ENCODE assay signal across 8 cellular contexts in genomic region chr17:57995076-57995956, GRCh38. TPM values are rescaled to one million over a fixed set of nuclear protein-coding genes. Genes with fewer than 3 reads are reported as not detected.
DNase-seq lines count a peak whose midpoint lies in the region; ATAC-seq and TF ChIP-seq lines count a peak whose summit lies in the region.

No MANE protein-coding gene starts in this region.

- H3K79me2 ChIP-seq in MM.1S (ENCODE audit: low read length) = no peaks in the 10 kb centered on the region

- intact Hi-C loops in CD4-positive, alpha-beta memory T cell (cut with micrococcal nuclease) = loop anchor here (1.0 to 5.0 kb wide), 6 partner anchors 8 to 248 kb away; partner anchors contain the start of genes CCDC182 and CUEDC1
- intact Hi-C loops in head of caudate nucleus (cut with DNase I) = loop anchor here (2.0 to 5.0 kb wide), 2 partner anchors 103 to 133 kb away; no protein-coding TSS in a partner anchor
- intact Hi-C loops in posterior cingulate gyrus (cut with DNase I) = loop anchor here (1.0 to 5.0 kb wide), 2 partner anchors 93 to 137 kb away; no protein-coding TSS in a partner anchor

- H3K4me1 ChIP-seq in CD4-positive, alpha-beta memory T cell (ENCODE audit: insufficient read depth, low read length) = peaks cover 28% of the 10 kb centered on the region
- H3K4me1 ChIP-seq in MM.1S (ENCODE audit: low read length) = peaks cover 23% of the 10 kb centered on the region

- H3K27me3 Mint-ChIP-seq in CD4-positive, alpha-beta memory T cell = no peaks in the 10 kb centered on the region

- no peaks in the 10 kb centered on the region for H3K27me3 ChIP-seq in CD4-positive, alpha-beta memory T cell (ENCODE audit: insufficient read depth, low read length)
- H3K27me3 ChIP-seq in MM.1S (replicated peaks; ENCODE audit: insufficient read depth, low read length) = no peaks in the 10 kb centered on the region

- peaks cover 22 to 47% (median 36%) of the 10 kb centered on the region in 4 donors for H3K4me1 Mint-ChIP-seq in CD4-positive, alpha-beta memory T cell

- H3K4me3 Mint-ChIP-seq in CD4-positive, alpha-beta memory T cell = peak overlapping the region in 4 of 8 donors; percentile 2 to 74 (median 33)

- no peaks in the 10 kb centered on the region for H3K9me3 Mint-ChIP-seq in CD4-positive, alpha-beta memory T cell
- H3K9me3 Mint-ChIP-seq in activated naive CD4-positive, alpha-beta T cell treated with anti-CD3 and anti-CD28 coated beads, Interleukin-2, amount 50 U/mL, for 72 hours = no peaks in the 10 kb centered on the region

- peaks cover 0 to 15% of the 10 kb centered on the region in 2 donors for H3K36me3 Mint-ChIP-seq in CD4-positive, alpha-beta memory T cell
- peaks cover 0 to 19% of the 10 kb centered on the region in 2 donors for H3K36me3 Mint-ChIP-seq in activated naive CD4-positive, alpha-beta T cell treated with anti-CD3 and anti-CD28 coated beads, Interleukin-2, amount 50 U/mL, for 72 hours

- no peaks in the 10 kb centered on the region for H3K9me2 ChIP-seq in MM.1S (replicated peaks; ENCODE audit: insufficient read depth, low read length)

- H3K4me2 ChIP-seq in MM.1S (ENCODE audit: low read depth, low read length) = no peak overlapping the region

- H3K9ac ChIP-seq in MM.1S (ENCODE audit: low read length) = no peak overlapping the region

- ATAC-seq in GM19463 (IDR thresholded peaks at IDR 0.05; ENCODE audit: unreplicated experiment) (peak; percentile 60), GM21390 (IDR thresholded peaks at IDR 0.05; ENCODE audit: unreplicated experiment) (no peak)
- peak; percentile 62 to 84 for ATAC-seq in activated naive CD4-positive, alpha-beta T cell treated with anti-CD3 and anti-CD28 coated beads, Interleukin-2, amount 50 U/mL, for 72 hours

- H3F3A ChIP-seq in MM.1S (ENCODE audit: insufficient read depth, low read length) = peaks cover 69% of the 10 kb centered on the region

- H3K9me3 ChIP-seq in CD4-positive, alpha-beta memory T cell (ENCODE audit: control insufficient read depth in 1 of 2, low read length in 2 of 2) = no peaks in the 10 kb centered on the region
- no peaks in the 10 kb centered on the region for H3K9me3 ChIP-seq in MM.1S (replicated peaks; ENCODE audit: insufficient read depth, low read length)

- peak overlapping the region; percentile 59 to 88 (median 76) for H3K27ac Mint-ChIP-seq in CD4-positive, alpha-beta memory T cell
- H3K27ac Mint-ChIP-seq in activated naive CD4-positive, alpha-beta T cell treated with anti-CD3 and anti-CD28 coated beads, Interleukin-2, amount 50 U/mL, for 72 hours = peak overlapping the region; percentile 57 to 69

- H2AFZ ChIP-seq in MM.1S (ENCODE audit: low read length) = no peak overlapping the region

- CTCF ChIA-PET in CD4-positive, alpha-beta memory T cell (lab: Charles Lee; ENCODE audit: partially characterized antibody) = interaction anchor here (0.8 to 10.9 kb wide), 16 partner anchors 9 to 137 kb away, joined by 3 to 202 read pairs (median 4); partner anchors contain the start of gene SRSF1

- peaks cover 24% of the 10 kb centered on the region; the same call in 1 of the 2 replicates for H4K20me1 ChIP-seq in MM.1S (ENCODE audit: insufficient read depth, low read length)

- no peak overlapping the region for H3K4me3 ChIP-seq in CD4-positive, alpha-beta memory T cell (ENCODE audit: low read length in 2 of 2)
- no peak overlapping the region for H3K4me3 ChIP-seq in MM.1S (ENCODE audit: low read length)

- peak; percentile 56 to 65 (median 59) for DNase-seq in CD4-positive, alpha-beta memory T cell
- DNase-seq in MM.1S = peak; percentile 67
- DNase-seq in SHP77 treated with DMSO at 0.1 percent for 48 hours (lab: John Stamatoyannopoulos, UW) = peak; percentile 77
- DNase-seq in activated naive CD4-positive, alpha-beta T cell treated with anti-CD3 and anti-CD28 coated beads, Interleukin-2, amount 50 U/mL, for 72 hours (ENCODE audit: low spot score in 2 of 2) = peak; percentile 39 to 60
- peak; percentile 9 to 88 (median 73) for DNase-seq in head of caudate nucleus
- DNase-seq in posterior cingulate gyrus = peak in 6 of 10 donors; percentile 47 to 89 (median 52)

- peak; percentile 74 for TF ChIP-seq CTCF in MM.1S (IDR thresholded peaks at IDR 0.05; ENCODE audit: low read length)

- peaks cover under 1% of the 10 kb centered on the region for H3K36me3 ChIP-seq in CD4-positive, alpha-beta memory T cell (ENCODE audit: insufficient read depth, low read length)
- no peaks in the 10 kb centered on the region for H3K36me3 ChIP-seq in MM.1S (replicated peaks; ENCODE audit: insufficient read depth, low read length)

- POLR2A ChIA-PET in CD4-positive, alpha-beta memory T cell (lab: Charles Lee; ENCODE audit: partially characterized antibody) = interaction anchor here (1.5 to 7.1 kb wide), 4 partner anchors 12 to 158 kb away, joined by 5 to 65 read pairs (median 8); partner anchors contain the start of genes CUEDC1 and SRSF1

- H3K27ac ChIP-seq in CD4-positive, alpha-beta memory T cell (ENCODE audit: low read depth, low read length) = peak overlapping the region; percentile 29
- no peak overlapping the region for H3K27ac ChIP-seq in MM.1S (ENCODE audit: low read length)

RNA-seq across cellular contexts. Expression of gene VEZF1, which starts 7.3 kb away (rescaled TPM):
- 10 to 100 TPM; 76.0 to 76.6 TPM for total RNA-seq in CD4-positive, alpha-beta memory T cell
- polyA plus RNA-seq in CD4-positive, alpha-beta memory T cell = 10 to 100 TPM; 30.6 to 50.2 TPM
- 10 to 100 TPM; 23.1 to 31.3 TPM for total RNA-seq in activated naive CD4-positive, alpha-beta T cell treated with anti-CD3 and anti-CD28 coated beads, Interleukin-2, amount 50 U/mL, for 72 hours

RNA-seq across cellular contexts. Expression of gene SRSF1, which starts 11.7 kb away (rescaled TPM):
- 100 to 1,000 TPM; 242 to 257 TPM for total RNA-seq in CD4-positive, alpha-beta memory T cell
- polyA plus RNA-seq in CD4-positive, alpha-beta memory T cell = 10 to 100 TPM; 32.4 to 59.3 TPM
- 100 to 1,000 TPM; 188 to 351 TPM for total RNA-seq in activated naive CD4-positive, alpha-beta T cell treated with anti-CD3 and anti-CD28 coated beads, Interleukin-2, amount 50 U/mL, for 72 hours

RNA-seq across cellular contexts. Expression of gene CUEDC1, which starts 40.1 kb away (rescaled TPM):
- total RNA-seq in CD4-positive, alpha-beta memory T cell = under 1 TPM; 0.61 to 0.90 TPM
- polyA plus RNA-seq in CD4-positive, alpha-beta memory T cell = not detected
- under 1 TPM in 1 of 2 donors, not detected in 1; 0.84 TPM for total RNA-seq in activated naive CD4-positive, alpha-beta T cell treated with anti-CD3 and anti-CD28 coated beads, Interleukin-2, amount 50 U/mL, for 72 hours
